ENCODE assay signal across 30 cellular contexts in genomic region chr15:87201986-87202385, GRCh38.
"Had no signal": no experiment of that assay in that cellular context is flagged by ENCODE, and none has a peak within 500 bp of the region (broad histone marks: within the 10 kb centered on the region; RNA-seq: fewer than 3 reads in every experiment).

No MANE protein-coding gene starts in this region.

- H3K4me3 ChIP-seq: adrenal gland, body of pancreas, breast epithelium had no signal

- H3K9me3 ChIP-seq: adrenal gland, body of pancreas, breast epithelium had no signal

- H3K27ac ChIP-seq: adrenal gland, body of pancreas, brain microvascular endothelial cell, breast epithelium, VCaP had no signal

- H3K27me3 ChIP-seq: adrenal gland, body of pancreas, brain microvascular endothelial cell, breast epithelium had no signal

- DNase-seq: activated B cell treated with CpG ODN at 0.5 μM for 24 hours; activated CD4-positive, alpha-beta memory T cell treated with anti-CD3 and anti-CD28 coated beads for 36 hours; activated CD4-positive, alpha-beta T cell treated with anti-CD3 and anti-CD28 coated beads for 4 hours; activated CD4-positive, alpha-beta T cell treated with anti-CD3 and anti-CD28 coated beads, Interleukin-2, amount 10 ng/mL, durations not matched to agents 24 days and 14 days; activated CD4-positive, alpha-beta T cell treated with anti-CD3 and anti-CD28 coated beads, Interleukin-2, amount 50 U/mL, for 1 hour; activated CD4-positive, alpha-beta T cell treated with anti-CD3 and anti-CD28 coated beads, Interleukin-2, amount 50 U/mL, for 4 hours; activated CD4-positive, CD25-positive, alpha-beta regulatory T cell treated with anti-CD3 and anti-CD28 coated beads, Interleukin-2, amount 50 U/mL, for 72 hours; activated CD8-positive, alpha-beta memory T cell treated with anti-CD3 and anti-CD28 coated beads, Interleukin-2, amount 50 U/mL, for 4 hours; activated CD8-positive, alpha-beta T cell treated with anti-CD3 and anti-CD28 coated beads for 36 hours; activated effector memory CD4-positive, alpha-beta T cell treated with anti-CD3 and anti-CD28 coated beads, Interleukin-2, amount 50 U/mL, for 16 hours; activated gamma-delta T cell treated with Interleukin-2 at 50 U/mL for 16 hours; activated naive CD4-positive, alpha-beta T cell; activated naive CD4-positive, alpha-beta T cell treated with anti-CD3 and anti-CD28 coated beads for 36 hours; activated naive CD4-positive, alpha-beta T cell treated with anti-CD3 and anti-CD28 coated beads, Interleukin-2, amount 50 U/mL, for 16 hours; activated naive CD8-positive, alpha-beta T cell treated with anti-CD3 and anti-CD28 coated beads for 36 hours; activated T-cell treated with anti-CD3 and anti-CD28 coated beads for 4 hours; activated T-cell treated with anti-CD3 and anti-CD28 coated beads, Interleukin-2, amount 50 U/mL, for 1 hour; activated T-cell treated with anti-CD3 and anti-CD28 coated beads, Interleukin-2, amount 50 U/mL, for 4 hours; activated T-cell treated with anti-CD3 and anti-CD28 coated beads, Interleukin-2, amount 50 U/mL, for 72 hours; adrenal gland; amniotic stem cell; aorta; body of pancreas; brain microvascular endothelial cell; cerebellar nuclear complex; T-helper 1 cell; T-helper 2 cell; T-helper 9 cell had no signal

- H3K36me3 ChIP-seq: adrenal gland, brain microvascular endothelial cell, breast epithelium had no signal

- H3K4me1 ChIP-seq: adrenal gland, body of pancreas, breast epithelium had no signal
